In the genomic region with DNA sequence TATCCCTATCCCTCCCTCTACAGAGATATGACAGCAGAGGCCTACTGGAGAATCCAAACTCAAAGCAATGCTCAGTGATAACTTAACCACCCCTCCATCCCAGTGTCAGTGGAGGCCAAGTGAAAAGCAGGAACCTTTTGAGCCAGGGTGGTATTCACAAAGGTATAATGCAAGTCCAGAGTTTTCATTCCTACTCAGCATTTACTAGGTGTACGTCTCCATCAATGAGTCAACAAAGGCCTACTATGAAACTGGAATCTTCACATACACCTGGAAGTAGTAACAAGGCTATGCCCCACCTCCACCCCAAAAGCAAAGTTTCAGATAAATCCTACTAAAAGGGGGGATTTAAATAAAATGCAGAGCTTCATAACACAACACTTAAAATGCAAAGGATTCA, we compare ENCODE assay signal across 7 cellular contexts.
DNase-seq lines count a peak whose midpoint lies in the region; ATAC-seq and TF ChIP-seq lines count a peak whose summit lies in the region.
"Not testable (repeated sequence)": the region's sequence is repeated elsewhere in the genome, so short reads cannot be mapped to it uniquely, and the experiment has no call there.

No MANE protein-coding gene starts in this region.

- not testable (repeated sequence) for H3K4me3 ChIP-seq in naive thymus-derived CD4-positive, alpha-beta T cell (ENCODE audit: low read length); upper lobe of right lung

- H3K9me3 Mint-ChIP-seq in activated CD4-positive, alpha-beta T cell treated with anti-CD3 and anti-CD28 coated beads, Interleukin-2, amount 10 ng/mL, durations not matched to agents 24 days and 14 days: peaks cover 20% of the 10 kb centered on the region
- H3K9me3 Mint-ChIP-seq in naive thymus-derived CD4-positive, alpha-beta T cell: peaks cover 6 to 73% (median 37%) of the 10 kb centered on the region in 11 donors
- H3K9me3 Mint-ChIP-seq in stimulated activated memory B cell treated with anti-CD40 and anti-IgM and Interleukin-4, amounts not matched to agents 10 μg/mL and 1 μg/mL and 100 μg/mL, for 72 hours: peaks cover 21% of the 10 kb centered on the region

- not testable (repeated sequence) for H3K4me3 Mint-ChIP-seq in activated CD4-positive, alpha-beta T cell treated with anti-CD3 and anti-CD28 coated beads, Interleukin-2, amount 10 ng/mL, durations not matched to agents 24 days and 14 days; naive thymus-derived CD4-positive, alpha-beta T cell; stimulated activated memory B cell treated with anti-CD40 and anti-IgM and Interleukin-4, amounts not matched to agents 10 μg/mL and 1 μg/mL and 100 μg/mL, for 72 hours

- not testable (repeated sequence) for H3K27me3 Mint-ChIP-seq in activated CD4-positive, alpha-beta T cell treated with anti-CD3 and anti-CD28 coated beads, Interleukin-2, amount 10 ng/mL, durations not matched to agents 24 days and 14 days; naive thymus-derived CD4-positive, alpha-beta T cell; stimulated activated memory B cell treated with anti-CD40 and anti-IgM and Interleukin-4, amounts not matched to agents 10 μg/mL and 1 μg/mL and 100 μg/mL, for 72 hours

- DNase-seq in activated CD4-positive, alpha-beta T cell treated with anti-CD3 and anti-CD28 coated beads, Interleukin-2, amount 10 ng/mL, durations not matched to agents 24 days and 14 days: peak; percentile 45
- DNase-seq in Right ventricle myocardium superior; left lobe of liver (ENCODE audit: low spot score); naive thymus-derived CD4-positive, alpha-beta T cell; upper lobe of right lung: not testable (repeated sequence)

- not testable (repeated sequence) for H3K4me1 Mint-ChIP-seq in activated CD4-positive, alpha-beta T cell treated with anti-CD3 and anti-CD28 coated beads, Interleukin-2, amount 10 ng/mL, durations not matched to agents 24 days and 14 days; naive thymus-derived CD4-positive, alpha-beta T cell; stimulated activated memory B cell treated with anti-CD40 and anti-IgM and Interleukin-4, amounts not matched to agents 10 μg/mL and 1 μg/mL and 100 μg/mL, for 72 hours

- not testable (repeated sequence) for H3K36me3 ChIP-seq in naive thymus-derived CD4-positive, alpha-beta T cell (ENCODE audit: control insufficient read depth in 2 of 3, insufficient read depth in 3 of 3, low read length in 3 of 3); upper lobe of right lung

- not testable (repeated sequence) for H3K9me3 ChIP-seq in naive thymus-derived CD4-positive, alpha-beta T cell (ENCODE audit: control insufficient read depth in 2 of 3, low read length in 3 of 3); upper lobe of right lung

- peak; percentile 34 for ATAC-seq in esophagus mucosa
- peak; percentile 15 for ATAC-seq in Right ventricle myocardium superior (ENCODE audit: poor library complexity)
- ATAC-seq in left lobe of liver: peak; percentile 33
- ATAC-seq in naive thymus-derived CD4-positive, alpha-beta T cell: peak; percentile 27
- peak; percentile 2 for ATAC-seq in stimulated activated memory B cell treated with anti-CD40 and anti-IgM and Interleukin-4, amounts not matched to agents 10 μg/mL and 1 μg/mL and 100 μg/mL, for 72 hours
- peak; percentile 50 for ATAC-seq in upper lobe of right lung

- H3K36me3 Mint-ChIP-seq in activated CD4-positive, alpha-beta T cell treated with anti-CD3 and anti-CD28 coated beads, Interleukin-2, amount 10 ng/mL, durations not matched to agents 24 days and 14 days (ENCODE audit: low read depth); naive thymus-derived CD4-positive, alpha-beta T cell; stimulated activated memory B cell treated with anti-CD40 and anti-IgM and Interleukin-4, amounts not matched to agents 10 μg/mL and 1 μg/mL and 100 μg/mL, for 72 hours: not testable (repeated sequence)

- H3K4me1 ChIP-seq in naive thymus-derived CD4-positive, alpha-beta T cell (ENCODE audit: control insufficient read depth in 2 of 2, insufficient read depth in 2 of 2, low read length in 2 of 2); upper lobe of right lung: not testable (repeated sequence)

- not testable (repeated sequence) for H3K27ac Mint-ChIP-seq in activated CD4-positive, alpha-beta T cell treated with anti-CD3 and anti-CD28 coated beads, Interleukin-2, amount 10 ng/mL, durations not matched to agents 24 days and 14 days; naive thymus-derived CD4-positive, alpha-beta T cell; stimulated activated memory B cell treated with anti-CD40 and anti-IgM and Interleukin-4, amounts not matched to agents 10 μg/mL and 1 μg/mL and 100 μg/mL, for 72 hours

- H3K27me3 ChIP-seq in naive thymus-derived CD4-positive, alpha-beta T cell (ENCODE audit: control insufficient read depth in 2 of 2, insufficient read depth in 2 of 2, low read length in 2 of 2); upper lobe of right lung: not testable (repeated sequence)

- POLR2A ChIA-PET in naive thymus-derived CD4-positive, alpha-beta T cell (lab: Charles Lee): not testable (repeated sequence)

- CTCF ChIA-PET in naive thymus-derived CD4-positive, alpha-beta T cell (lab: Charles Lee): not testable (repeated sequence)

- not testable (repeated sequence) for TF ChIP-seq CTCF in upper lobe of right lung (IDR thresholded peaks at IDR 0.05)

- intact Hi-C loops in activated CD4-positive, alpha-beta T cell treated with anti-CD3 and anti-CD28 coated beads, Interleukin-2, amount 10 ng/mL, durations not matched to agents 24 days and 14 days (cut with micrococcal nuclease); Right ventricle myocardium superior (cut with DNase I); naive thymus-derived CD4-positive, alpha-beta T cell (cut with micrococcal nuclease); upper lobe of right lung (cut with DNase I): not testable (repeated sequence)

- H3K27ac ChIP-seq in naive thymus-derived CD4-positive, alpha-beta T cell (ENCODE audit: low read depth, low read length); upper lobe of right lung: not testable (repeated sequence)
